In the genomic region with DNA sequence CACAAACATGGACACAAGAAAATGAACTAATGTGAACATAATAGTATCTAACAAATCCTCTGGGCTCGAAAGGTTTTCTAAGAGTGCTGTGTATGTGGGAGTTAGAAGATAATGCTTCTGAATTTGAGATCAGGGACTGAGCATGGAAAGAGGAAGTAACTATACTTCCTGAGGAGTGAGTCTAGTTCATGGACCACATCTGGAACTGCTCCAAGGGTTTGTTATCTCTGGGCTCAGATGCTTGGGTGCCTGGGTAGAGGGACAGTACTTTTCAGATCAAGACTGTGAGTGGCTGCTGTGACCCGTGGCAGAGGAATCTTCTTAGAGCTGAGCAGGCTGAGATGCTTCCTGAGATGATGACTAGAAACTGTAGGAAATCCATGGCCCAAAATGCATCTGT, we compare ENCODE assay signal across 20 cellular contexts. TPM values are rescaled to one million over a fixed set of nuclear protein-coding genes. Genes with fewer than 3 reads are reported as not detected.
DNase-seq lines count a peak whose midpoint lies in the region; ATAC-seq and TF ChIP-seq lines count a peak whose summit lies in the region.
"Had no signal": no experiment of that assay in that cellular context is flagged by ENCODE, and none has a peak within 500 bp of the region (broad histone marks: within the 10 kb centered on the region; RNA-seq: fewer than 3 reads in every experiment).

No MANE protein-coding gene starts in this region.

- CTCF ChIA-PET in PC-3 (lab: Charles Lee): no interaction called here

- DNase-seq in activated T-cell treated with anti-CD3 and anti-CD28 coated beads, Interleukin-2, amount 50 U/mL, for 24 hours: no peak
- DNase-seq in activated T-cell treated with anti-CD3 and anti-CD28 coated beads, Interleukin-2, amount 50 U/mL, for 1 hour: no peak
- DNase-seq in OCI-M1 (lab: John Stamatoyannopoulos, UW) (peak; percentile 99), cardiac fibroblast (ENCODE audit: low read depth in 2 of 2) (peak; percentile 14 to 33), PC-3 (no peak)
- no peak for DNase-seq in stimulated activated naive B cell treated with anti-CD40 and anti-IgM and Interleukin-4, amounts not matched to agents 10 μg/mL and 1 μg/mL and 100 μg/mL, for 72 hours
- no peak for DNase-seq in natural killer cell treated with Interleukin-12 subunit alpha and Interleukin-12 subunit beta and Interleukin-15 and Interleukin-18, amount 100 ng/mL, for 72 hours (ENCODE audit: low spot score)
- DNase-seq in stimulated activated CD4-positive, alpha-beta T cell treated with anti-CD3 and anti-CD28 coated beads, Interleukin-4, amount 100 ng/mL, for 24 hours: no peak
- DNase-seq: activated CD4-positive, alpha-beta T cell treated with anti-CD3 and anti-CD28 coated beads for 48 hours; activated effector memory CD4-positive, alpha-beta T cell treated with anti-CD3 and anti-CD28 coated beads, Interleukin-2, amount 50 U/mL, for 16 hours; DMS53; NCI-H1092 treated with DMSO at 0.1 percent for 48 hours; NCI-H524 treated with DMSO at 0.1 percent for 48 hours; nucleus accumbens; SK-N-SH; transverse colon had no signal

- no peaks in the 10 kb centered on the region for H3F3A ChIP-seq in PC-3 (ENCODE audit: low read length, unreplicated experiment)

- H3K27ac Mint-ChIP-seq in activated T-cell treated with anti-CD3 and anti-CD28 coated beads, Interleukin-2, amount 50 U/mL, for 24 hours: peak overlapping the region; percentile 3
- H3K27ac Mint-ChIP-seq in stimulated activated naive B cell treated with anti-CD40 and anti-IgM and Interleukin-4, amounts not matched to agents 10 μg/mL and 1 μg/mL and 100 μg/mL, for 72 hours: peak overlapping the region; percentile 56
- peak overlapping the region in 1 of 2 donors; percentile 51 for H3K27ac Mint-ChIP-seq in natural killer cell treated with Interleukin-12 subunit alpha and Interleukin-12 subunit beta and Interleukin-15 and Interleukin-18, amount 100 ng/mL, for 72 hours

- no peaks in the 10 kb centered on the region for H3K4me1 ChIP-seq in PC-3 (ENCODE audit: insufficient read depth, low read length)
- H3K4me1 ChIP-seq: A549, transverse colon had no signal

- H3K9me2 ChIP-seq in PC-3 (replicated peaks; ENCODE audit: low read length): no peaks in the 10 kb centered on the region
- H3K9me2 ChIP-seq: SK-N-SH had no signal

- TF ChIP-seq CTCF in cardiac fibroblast (IDR thresholded peaks at IDR 0.05; ENCODE audit: low read depth, low read length): no peak
- TF ChIP-seq CTCF in PC-3 (conservative IDR thresholded peaks at IDR 0.05; ENCODE audit: low read depth, low read length): no peak

- peak; percentile 36 to 42 for ATAC-seq in stimulated activated naive B cell treated with anti-CD40 and anti-IgM and Interleukin-4, amounts not matched to agents 10 μg/mL and 1 μg/mL and 100 μg/mL, for 72 hours (replicated peaks)
- ATAC-seq in natural killer cell treated with Interleukin-12 subunit alpha and Interleukin-12 subunit beta and Interleukin-15 and Interleukin-18, amount 100 ng/mL, for 72 hours: no peak
- ATAC-seq in PC-3: no peak
- ATAC-seq: A549 had no signal

- H3K9me3 Mint-ChIP-seq in activated T-cell treated with anti-CD3 and anti-CD28 coated beads, Interleukin-2, amount 50 U/mL, for 24 hours: no peaks in the 10 kb centered on the region
- H3K9me3 Mint-ChIP-seq in stimulated activated naive B cell treated with anti-CD40 and anti-IgM and Interleukin-4, amounts not matched to agents 10 μg/mL and 1 μg/mL and 100 μg/mL, for 72 hours: no peaks in the 10 kb centered on the region
- no peaks in the 10 kb centered on the region for H3K9me3 Mint-ChIP-seq in natural killer cell treated with Interleukin-12 subunit alpha and Interleukin-12 subunit beta and Interleukin-15 and Interleukin-18, amount 100 ng/mL, for 72 hours

- POLR2A ChIA-PET in PC-3 (lab: Charles Lee; ENCODE audit: unreplicated experiment): no interaction called here

- no peaks in the 10 kb centered on the region for H3K9me3 ChIP-seq in PC-3 (ENCODE audit: low read length)
- H3K9me3 ChIP-seq: A549, SK-N-SH, transverse colon had no signal

- H3K9ac ChIP-seq in PC-3 (ENCODE audit: low read length): no peak overlapping the region
- H3K9ac ChIP-seq: SK-N-SH had no signal

- H3K36me3 ChIP-seq in PC-3 (ENCODE audit: low read depth, low read length): no peaks in the 10 kb centered on the region; the same call in 1 of the 2 replicates

- no peaks in the 10 kb centered on the region for H3K79me2 ChIP-seq in PC-3 (ENCODE audit: low read length)

- peaks cover 54% of the 10 kb centered on the region for H3K36me3 Mint-ChIP-seq in activated T-cell treated with anti-CD3 and anti-CD28 coated beads, Interleukin-2, amount 50 U/mL, for 24 hours (ENCODE audit: low read depth)
- H3K36me3 Mint-ChIP-seq in stimulated activated naive B cell treated with anti-CD40 and anti-IgM and Interleukin-4, amounts not matched to agents 10 μg/mL and 1 μg/mL and 100 μg/mL, for 72 hours: peaks cover 4 to 13% of the 10 kb centered on the region in 2 donors
- H3K36me3 Mint-ChIP-seq in natural killer cell treated with Interleukin-12 subunit alpha and Interleukin-12 subunit beta and Interleukin-15 and Interleukin-18, amount 100 ng/mL, for 72 hours: peaks cover 7% of the 10 kb centered on the region

- H3K4me3 Mint-ChIP-seq in activated T-cell treated with anti-CD3 and anti-CD28 coated beads, Interleukin-2, amount 50 U/mL, for 24 hours: no peak overlapping the region
- no peak overlapping the region for H3K4me3 Mint-ChIP-seq in stimulated activated naive B cell treated with anti-CD40 and anti-IgM and Interleukin-4, amounts not matched to agents 10 μg/mL and 1 μg/mL and 100 μg/mL, for 72 hours
- H3K4me3 Mint-ChIP-seq in natural killer cell treated with Interleukin-12 subunit alpha and Interleukin-12 subunit beta and Interleukin-15 and Interleukin-18, amount 100 ng/mL, for 72 hours: no peak overlapping the region

- H3K4me3 ChIP-seq in cardiac fibroblast (replicated peaks in 1 of 2; ENCODE audit: low read depth in 2 of 2, low read length in 2 of 2) (no peak overlapping the region), PC-3 (ENCODE audit: low read length) (no peak overlapping the region)
- H3K4me3 ChIP-seq: A549, cardiac muscle cell, lung, transverse colon had no signal

- no peaks in the 10 kb centered on the region; the same call in 1 of the 2 replicates for H4K20me1 ChIP-seq in PC-3 (ENCODE audit: low read length)

- H3K27me3 Mint-ChIP-seq in activated T-cell treated with anti-CD3 and anti-CD28 coated beads, Interleukin-2, amount 50 U/mL, for 24 hours: no peaks in the 10 kb centered on the region
- H3K27me3 Mint-ChIP-seq in stimulated activated naive B cell treated with anti-CD40 and anti-IgM and Interleukin-4, amounts not matched to agents 10 μg/mL and 1 μg/mL and 100 μg/mL, for 72 hours: no peaks in the 10 kb centered on the region
- no peaks in the 10 kb centered on the region for H3K27me3 Mint-ChIP-seq in natural killer cell treated with Interleukin-12 subunit alpha and Interleukin-12 subunit beta and Interleukin-15 and Interleukin-18, amount 100 ng/mL, for 72 hours

- no peak overlapping the region for H3K4me2 ChIP-seq in PC-3 (ENCODE audit: low read length)
- H3K4me2 ChIP-seq: A549, SK-N-SH had no signal

- H3K4me1 Mint-ChIP-seq in activated T-cell treated with anti-CD3 and anti-CD28 coated beads, Interleukin-2, amount 50 U/mL, for 24 hours (ENCODE audit: low read depth): no peaks in the 10 kb centered on the region
- H3K4me1 Mint-ChIP-seq in stimulated activated naive B cell treated with anti-CD40 and anti-IgM and Interleukin-4, amounts not matched to agents 10 μg/mL and 1 μg/mL and 100 μg/mL, for 72 hours: peaks cover 5 to 6% of the 10 kb centered on the region in 2 donors
- H3K4me1 Mint-ChIP-seq in natural killer cell treated with Interleukin-12 subunit alpha and Interleukin-12 subunit beta and Interleukin-15 and Interleukin-18, amount 100 ng/mL, for 72 hours (ENCODE audit: low read depth in 2 of 2): peaks cover 0 to 2% of the 10 kb centered on the region in 2 donors

- H2AFZ ChIP-seq in PC-3 (ENCODE audit: low read length): no peak overlapping the region

- no peak overlapping the region for H3K27ac ChIP-seq in PC-3 (ENCODE audit: low read length)
- H3K27ac ChIP-seq: A549, cardiac muscle cell, epithelial cell of prostate, transverse colon had no signal

- H3K27me3 ChIP-seq in PC-3 (ENCODE audit: low read length): no peaks in the 10 kb centered on the region
- H3K27me3 ChIP-seq: cardiac muscle cell, transverse colon had no signal

- intact Hi-C loops in PC-3 (cut with micrococcal nuclease): no loop called here

- no TSS peak for BruUV-seq in PC-3 (replicated peaks; lab: Mats Ljungman, UMichigan)

RNA-seq across cellular contexts. Expression of gene TBC1D23, which starts 28.5 kb away (rescaled TPM):
- 10 to 100 TPM; 21.5 to 31.4 TPM for total RNA-seq in natural killer cell treated with Interleukin-12 subunit alpha and Interleukin-12 subunit beta and Interleukin-15 and Interleukin-18, amount 100 ng/mL, for 72 hours
- 25.6 and 37.9 TPM in 2 replicates for total RNA-seq in PC-3 (2014; rRNA removed)

RNA-seq across cellular contexts. Expression of gene NIT2, which starts 45.2 kb away (rescaled TPM):
- total RNA-seq in natural killer cell treated with Interleukin-12 subunit alpha and Interleukin-12 subunit beta and Interleukin-15 and Interleukin-18, amount 100 ng/mL, for 72 hours: 10 to 100 TPM; 43.9 to 47.2 TPM
- 37.8 and 63.1 TPM in 2 replicates for total RNA-seq in PC-3 (2014; rRNA removed)

Comparison
In these comparisons a context has a peak if more than half of its experiments do, and no peak if none do; other contexts are left out.
1. DNase-seq: peak in OCI-M1 (single experiment) and cardiac fibroblast (2 of 2); none in activated T-cell treated with anti-CD3 and anti-CD28 coated beads, Interleukin-2, amount 50 U/mL, for 24 hours (single experiment), activated T-cell treated with anti-CD3 and anti-CD28 coated beads, Interleukin-2, amount 50 U/mL, for 1 hour (single experiment), stimulated activated naive B cell treated with anti-CD40 and anti-IgM and Interleukin-4, amounts not matched to agents 10 μg/mL and 1 μg/mL and 100 μg/mL, for 72 hours (single experiment), natural killer cell treated with Interleukin-12 subunit alpha and Interleukin-12 subunit beta and Interleukin-15 and Interleukin-18, amount 100 ng/mL, for 72 hours (single experiment), stimulated activated CD4-positive, alpha-beta T cell treated with anti-CD3 and anti-CD28 coated beads, Interleukin-4, amount 100 ng/mL, for 24 hours (single experiment) and PC-3 (single experiment).
2. ATAC-seq: peak in stimulated activated naive B cell treated with anti-CD40 and anti-IgM and Interleukin-4, amounts not matched to agents 10 μg/mL and 1 μg/mL and 100 μg/mL, for 72 hours (2 of 2); none in natural killer cell treated with Interleukin-12 subunit alpha and Interleukin-12 subunit beta and Interleukin-15 and Interleukin-18, amount 100 ng/mL, for 72 hours (0 of 2) and PC-3 (single experiment).